Comparison of ENCODE assay signal across 8 cellular contexts in genomic region chr3:35924070-35924469, GRCh38.
DNase-seq lines count a peak whose midpoint lies in the region; ATAC-seq and TF ChIP-seq lines count a peak whose summit lies in the region.
"Not testable (repeated sequence)": the region's sequence is repeated elsewhere in the genome, so short reads cannot be mapped to it uniquely, and the experiment has no call there.

No MANE protein-coding gene starts in this region.

- not testable (repeated sequence) for H3K9me3 ChIP-seq in Caco-2

- CTCF ChIA-PET in Caco-2 (lab: Charles Lee), result not testable (repeated sequence)

- H3K4me3 ChIP-seq in Caco-2 (ENCODE audit: low read depth, low read length), result not testable (repeated sequence)

- DNase-seq in Caco-2 (peak; percentile 51 to 55), KBM-7 (peak; percentile 33), NCI-H526 treated with DMSO at 0.1 percent for 48 hours (lab: John Stamatoyannopoulos, UW) (peak; percentile 14), SW 1271 (lab: John Stamatoyannopoulos, UW) (peak; percentile 14 to 66), iPS-NIHi7 (ENCODE audit: extremely low spot score) (peak; percentile 12), renal cortical epithelial cell (ENCODE audit: low read depth) (peak; percentile 45)
- not testable (repeated sequence) for DNase-seq in chondrocyte (ENCODE audit: low spot score)

- H3K4me1 ChIP-seq in Caco-2, result not testable (repeated sequence)

- H3K36me3 ChIP-seq in Caco-2 (ENCODE audit: control insufficient read depth, insufficient read depth, low read length), result not testable (repeated sequence)

- H3K9me3 Mint-ChIP-seq in Caco-2 (ENCODE audit: unreplicated experiment); chondrocyte (ENCODE audit: low read depth): not testable (repeated sequence)

- not testable (repeated sequence) for H3K27me3 ChIP-seq in Caco-2 (replicated peaks; ENCODE audit: control insufficient read depth, insufficient read depth, low read length)

- peak; percentile 85 for ATAC-seq in GM18868 (IDR thresholded peaks at IDR 0.05; ENCODE audit: unreplicated experiment)

- POLR2A ChIA-PET in Caco-2 (lab: Charles Lee), result not testable (repeated sequence)

- not testable (repeated sequence) for H3K27me3 Mint-ChIP-seq in Caco-2 (ENCODE audit: insufficient read depth, unreplicated experiment); chondrocyte (ENCODE audit: low read depth)

- H3K27ac Mint-ChIP-seq in Caco-2 (ENCODE audit: unreplicated experiment); chondrocyte (ENCODE audit: unreplicated experiment): not testable (repeated sequence)

- BruUV-seq in Caco-2 (replicated peaks; lab: Mats Ljungman, UMichigan), result not testable (repeated sequence)

- not testable (repeated sequence) for H3K4me3 Mint-ChIP-seq in Caco-2 (ENCODE audit: unreplicated experiment); chondrocyte (ENCODE audit: unreplicated experiment)

- TF ChIP-seq CTCF in Caco-2 (IDR thresholded peaks at IDR 0.05; ENCODE audit: insufficient read depth in 1 of 2, low read depth in 1 of 2, low read length in 1 of 2, severe bottlenecking in 1 of 2, unreplicated experiment in 1 of 2) (peak; percentile 47 to 49), chondrocyte (IDR thresholded peaks at IDR 0.05) (peak; percentile 75)

- H3K36me3 Mint-ChIP-seq in Caco-2 (ENCODE audit: insufficient read depth, unreplicated experiment); chondrocyte (ENCODE audit: low read depth): not testable (repeated sequence)

- not testable (repeated sequence) for H3K4me1 Mint-ChIP-seq in Caco-2 (ENCODE audit: low read depth, unreplicated experiment); chondrocyte (ENCODE audit: low read depth)

- in situ Hi-C loops in KBM-7 (cut with MboI; ENCODE audit: low pct_unique_long_range_greater_than_20kb, low sequenced_read_pairs), result not testable (repeated sequence)

- intact Hi-C loops in Caco-2 (cut with micrococcal nuclease; ENCODE audit: unreplicated experiment), result loop anchor here (5.0 kb wide), 1 partner anchor 437 kb away; no protein-coding TSS in a partner anchor
